15 cellular contexts compared by ENCODE assay signal in the genomic region with DNA sequence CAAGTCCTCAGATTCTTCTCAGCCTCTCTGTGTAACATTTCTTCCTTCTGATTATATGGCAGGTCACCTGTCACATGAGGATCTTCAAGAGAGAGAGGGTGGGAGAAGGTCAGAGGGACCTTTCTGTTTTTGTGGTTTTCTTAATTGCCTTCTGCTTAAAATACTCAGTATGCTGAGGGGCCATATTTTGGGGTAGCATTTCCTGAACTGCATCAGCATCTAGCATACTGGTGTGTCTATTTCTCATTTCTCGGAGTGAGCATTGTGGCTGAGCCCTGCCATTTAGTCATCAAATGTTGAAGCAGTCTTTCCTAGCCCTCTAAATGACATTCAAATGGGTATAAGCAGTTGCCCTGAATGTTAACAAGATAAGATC.
A peak's percentile ranks its signal among the peaks of the same experiment; 100 is the strongest.
DNase-seq lines count a peak whose midpoint lies in the region; ATAC-seq, FAIRE-seq and TF ChIP-seq lines count a peak whose summit lies in the region.
"Had no signal": no experiment of that assay in that cellular context is flagged by ENCODE, and none has a peak within 500 bp of the region (broad histone marks: within the 10 kb centered on the region; RNA-seq: fewer than 3 reads in every experiment).

No MANE protein-coding gene starts in this region.

- no peaks in the 10 kb centered on the region for H3K36me3 Mint-ChIP-seq in activated T-helper 2 cell treated with anti-CD3 and anti-CD28 coated beads, Interferon-gamma antibody, Interleukin-2, Interleukin-4, amounts not matched to agents 10 μg/mL and 5 μg/mL and 100 μg/mL, durations not matched to agents 14 hours and 24 hours and 36 hours (ENCODE audit: low read depth)
- H3K36me3 Mint-ChIP-seq: naive thymus-derived CD4-positive, alpha-beta T cell had no signal

- H3K27ac Mint-ChIP-seq in activated T-helper 2 cell treated with anti-CD3 and anti-CD28 coated beads, Interferon-gamma antibody, Interleukin-2, Interleukin-4, amounts not matched to agents 10 μg/mL and 5 μg/mL and 100 μg/mL, durations not matched to agents 14 hours and 24 hours and 36 hours: peak overlapping the region; percentile 84
- H3K27ac Mint-ChIP-seq: activated CD4-positive, alpha-beta T cell treated with anti-CD3 and anti-CD28 coated beads, Interleukin-2, amount 10 ng/mL, durations not matched to agents 7 days and 5 days had no signal

- DNase-seq in GM12892 (ENCODE audit: insufficient read length): no peak
- DNase-seq in activated T-helper 2 cell treated with anti-CD3 and anti-CD28 coated beads, Interferon-gamma antibody, Interleukin-2, Interleukin-4, amounts not matched to agents 10 μg/mL and 5 μg/mL and 100 μg/mL, durations not matched to agents 14 hours and 24 hours and 36 hours (ENCODE audit: low spot score): no peak
- DNase-seq in NAMALWA (ENCODE audit: low spot score): no peak
- no peak for DNase-seq in cardiac septum (ENCODE audit: low spot score)
- DNase-seq in NCI-H748 (lab: John Stamatoyannopoulos, UW; ENCODE audit: unreplicated experiment): no peak
- DNase-seq: activated CD4-positive, alpha-beta T cell treated with anti-CD3 and anti-CD28 coated beads, Interleukin-2, amount 10 ng/mL, durations not matched to agents 7 days and 5 days; amniotic stem cell; heart right ventricle; mammary epithelial cell; naive thymus-derived CD4-positive, alpha-beta T cell; NCI-H1105 treated with DMSO at 0.1 percent for 48 hours; NCI-H748 treated with DMSO at 0.1 percent for 48 hours; stimulated activated CD4-positive, alpha-beta T cell treated with anti-CD3 and anti-CD28 coated beads, Interleukin-4, amount 100 ng/mL, for 1 hour had no signal

- H3K4me3 Mint-ChIP-seq in activated T-helper 2 cell treated with anti-CD3 and anti-CD28 coated beads, Interferon-gamma antibody, Interleukin-2, Interleukin-4, amounts not matched to agents 10 μg/mL and 5 μg/mL and 100 μg/mL, durations not matched to agents 14 hours and 24 hours and 36 hours (ENCODE audit: low read depth): no peak overlapping the region
- H3K4me3 Mint-ChIP-seq: activated CD4-positive, alpha-beta T cell treated with anti-CD3 and anti-CD28 coated beads, Interleukin-2, amount 10 ng/mL, durations not matched to agents 7 days and 5 days; naive thymus-derived CD4-positive, alpha-beta T cell had no signal

- no peaks in the 10 kb centered on the region for H3K27me3 Mint-ChIP-seq in activated T-helper 2 cell treated with anti-CD3 and anti-CD28 coated beads, Interferon-gamma antibody, Interleukin-2, Interleukin-4, amounts not matched to agents 10 μg/mL and 5 μg/mL and 100 μg/mL, durations not matched to agents 14 hours and 24 hours and 36 hours (ENCODE audit: low read depth)

- peak; percentile 60 for ATAC-seq in GM18867 (IDR thresholded peaks at IDR 0.05; ENCODE audit: unreplicated experiment)
- ATAC-seq in HG02884 (IDR thresholded peaks at IDR 0.05; ENCODE audit: unreplicated experiment): peak; percentile 43
- ATAC-seq: heart right ventricle; naive thymus-derived CD4-positive, alpha-beta T cell had no signal

- FAIRE-seq in GM12892 (lab: Jason Lieb, UNC): peak; percentile 73

- intact Hi-C loops in activated T-helper 2 cell treated with anti-CD3 and anti-CD28 coated beads, Interferon-gamma antibody, Interleukin-2, Interleukin-4, amounts not matched to agents 10 μg/mL and 5 μg/mL and 100 μg/mL, durations not matched to agents 14 hours and 24 hours and 36 hours (cut with micrococcal nuclease): loop anchor here (1.0 to 5.0 kb wide), 3 partner anchors 16 to 167 kb away; no protein-coding TSS in a partner anchor
- intact Hi-C loops in cardiac septum (cut with DNase I): no loop called here

- no peak for TF ChIP-seq POLR2A in GM12892 (IDR thresholded peaks at IDR 0.05; ENCODE audit: low read depth, low read length)

- H3K4me1 Mint-ChIP-seq in activated T-helper 2 cell treated with anti-CD3 and anti-CD28 coated beads, Interferon-gamma antibody, Interleukin-2, Interleukin-4, amounts not matched to agents 10 μg/mL and 5 μg/mL and 100 μg/mL, durations not matched to agents 14 hours and 24 hours and 36 hours (ENCODE audit: low read depth): peaks cover 60% of the 10 kb centered on the region

- H3K9me3 Mint-ChIP-seq in activated T-helper 2 cell treated with anti-CD3 and anti-CD28 coated beads, Interferon-gamma antibody, Interleukin-2, Interleukin-4, amounts not matched to agents 10 μg/mL and 5 μg/mL and 100 μg/mL, durations not matched to agents 14 hours and 24 hours and 36 hours: no peaks in the 10 kb centered on the region
- H3K9me3 Mint-ChIP-seq: activated CD4-positive, alpha-beta T cell treated with anti-CD3 and anti-CD28 coated beads, Interleukin-2, amount 10 ng/mL, durations not matched to agents 7 days and 5 days; naive thymus-derived CD4-positive, alpha-beta T cell had no signal
